Comparison of ENCODE assay signal across 22 cellular contexts in the genomic region with DNA sequence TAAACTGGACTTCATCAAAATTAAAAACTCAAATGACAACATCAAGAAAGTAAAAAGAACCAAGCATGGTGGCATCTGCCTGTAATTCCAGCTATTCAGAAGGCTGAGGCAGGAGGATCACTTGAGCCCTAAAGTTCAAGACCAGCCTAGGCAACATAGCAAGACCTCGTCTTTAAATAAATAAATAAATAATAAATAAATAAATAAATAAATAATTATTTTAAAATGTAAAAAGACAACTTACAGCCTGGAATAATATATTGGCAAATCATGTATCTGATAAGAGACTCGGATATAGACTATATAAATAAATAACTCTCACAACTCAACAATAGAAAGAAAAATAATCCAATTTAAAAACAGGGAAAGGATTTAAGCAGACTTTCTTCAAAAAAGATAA. TPM values are rescaled to one million over a fixed set of nuclear protein-coding genes. Genes with fewer than 3 reads are reported as not detected.
DNase-seq lines count a peak whose midpoint lies in the region; ATAC-seq, FAIRE-seq and TF ChIP-seq lines count a peak whose summit lies in the region.
"Had no signal": no experiment of that assay in that cellular context is flagged by ENCODE, and none has a peak within 500 bp of the region (broad histone marks: within the 10 kb centered on the region; RNA-seq: fewer than 3 reads in every experiment).

No MANE protein-coding gene starts in this region.

- no peak for TF ChIP-seq POLR2A in A549 (IDR thresholded peaks at IDR 0.05; ENCODE audit: low read length)

- H3K9me3 ChIP-seq in A549 = no peaks in the 10 kb centered on the region
- no peaks in the 10 kb centered on the region for H3K9me3 ChIP-seq in HEK293 (ENCODE audit: control insufficient read depth, insufficient read depth, low read depth, low read length)
- no peaks in the 10 kb centered on the region for H3K9me3 ChIP-seq in pancreas
- H3K9me3 ChIP-seq: Caco-2 had no signal

- WGBS in A549 (ENCODE audit: missing lambda C conversion rate) = 83% methylated on average over 2 of the region's 2 CpGs
- WGBS in pancreas, 2 donors = 69 to 78% methylated on average over 2 of the region's 2 CpGs

- CTCF ChIA-PET in A549 (lab: Yijun Ruan, JAX) = interaction anchor here (1.2 kb wide), 1 partner anchor 24 kb away, joined by 4 read pairs; no protein-coding TSS in a partner anchor
- CTCF ChIA-PET in HEK293 (lab: Yijun Ruan, JAX) = interaction anchor here (0.7 kb wide), 1 partner anchor 336 kb away, joined by 4 read pairs; no protein-coding TSS in a partner anchor

- TF ChIP-seq EP300 in A549 (IDR thresholded peaks at IDR 0.05) = no peak

- H3K4me3 ChIP-seq in A549 (no peak overlapping the region), HEK293 (ENCODE audit: low read depth, low read length) (no peak overlapping the region), pancreas (no peak overlapping the region)
- H3K4me3 ChIP-seq: BLaER1 treated with 17β-estradiol and CSF1 and Interleukin-3, amounts not matched to agents 10 nM and 100 nM had no signal

- H3K36me3 ChIP-seq in HEK293 (ENCODE audit: control insufficient read depth in 2 of 2, insufficient read depth in 1 of 2, low read length in 2 of 2) (no peaks in the 10 kb centered on the region), pancreas (no peaks in the 10 kb centered on the region)
- H3K36me3 ChIP-seq: BLaER1 treated with 17β-estradiol and CSF1 and Interleukin-3, amounts not matched to agents 10 nM and 100 nM had no signal

- no peaks in the 10 kb centered on the region for H3K27me3 ChIP-seq in pancreas

- POLR2A ChIA-PET in A549 (lab: Yijun Ruan, JAX) (no interaction called here), HEK293 (lab: Yijun Ruan, JAX) (no interaction called here)

- intact Hi-C loops in pancreas (cut with DNase I) = no loop called here

- TF ChIP-seq CTCF in A549 (IDR thresholded peaks at IDR 0.05) (no peak), HEK293 (tag by site-specific recombination; IDR thresholded peaks at IDR 0.05) (no peak), pancreas (IDR thresholded peaks at IDR 0.05) (no peak)

- no peak overlapping the region for H3K27ac ChIP-seq in A549
- no peak overlapping the region for H3K27ac ChIP-seq in HEK293 (ENCODE audit: extremely low read depth, low read depth, low read length)
- H3K27ac ChIP-seq in pancreas = no peak overlapping the region
- H3K27ac ChIP-seq: BLaER1 treated with 17β-estradiol and CSF1 and Interleukin-3, amounts not matched to agents 10 nM and 100 nM; C4-2B had no signal

- DNase-seq in A549 (ENCODE audit: low read depth in 1 of 2, low spot score in 1 of 2) (no peak), pancreas (no peak), occipital lobe (lab: John Stamatoyannopoulos, UW) (no peak), retina (no peak)
- DNase-seq: 8988T; AML-193; Caco-2; Calu3; CD4-positive, alpha-beta T cell; CD8-positive, alpha-beta T cell; DMS79 treated with DMSO at 0.1 percent for 48 hours; GF-D8 had no signal

- H3K4me1 ChIP-seq in A549 (peaks cover 16% of the 10 kb centered on the region; the same call in 2 of the 3 replicates), HEK293 (ENCODE audit: control insufficient read depth, insufficient read depth, low read length) (peaks cover 17% of the 10 kb centered on the region), pancreas (no peaks in the 10 kb centered on the region)
- H3K4me1 ChIP-seq: BLaER1 treated with 17β-estradiol and CSF1 and Interleukin-3, amounts not matched to agents 10 nM and 100 nM had no signal

- FAIRE-seq in A549 (lab: Jason Lieb, UNC) (no peak), colon (lab: Jason Lieb, UNC) (peak; percentile 55), pancreas (lab: Jason Lieb, UNC) (peak; percentile 57)
- FAIRE-seq: A204.1, D721Med, G401.6, GM12891, GM19239 had no signal

- H3K4me2 ChIP-seq in A549 = no peak overlapping the region
- H3K4me2 ChIP-seq: BLaER1 treated with 17β-estradiol and CSF1 and Interleukin-3, amounts not matched to agents 10 nM and 100 nM had no signal

- no peak for TF ChIP-seq RAD21 in A549 (conservative IDR thresholded peaks at IDR 0.05 in 1 of 2, IDR thresholded peaks at IDR 0.05 in 1 of 2)

- ATAC-seq in A549 (no peak), pancreas (no peak), HG03439 (IDR thresholded peaks at IDR 0.05; ENCODE audit: unreplicated experiment) (no peak)
- ATAC-seq: CD8-positive, alpha-beta T cell had no signal

TF ChIP-seq in A549, 52 proteins besides CTCF, POLR2A, EP300 and RAD21:
- TF ChIP-seq JUNB (IDR thresholded peaks at IDR 0.05) (no peak), ELK1 (IDR thresholded peaks at IDR 0.05; ENCODE audit: low read depth, low read length) (no peak), KDM5A (IDR thresholded peaks at IDR 0.05) (no peak), ATOH8 (CRISPR knock-in tag; IDR thresholded peaks at IDR 0.05; ENCODE audit: low read depth) (no peak), NR3C1 (IDR thresholded peaks at IDR 0.05) (no peak), MYC (IDR thresholded peaks at IDR 0.05; ENCODE audit: borderline replicate concordance, low read length) (no peak), HDAC2 (IDR thresholded peaks at IDR 0.05) (no peak), ZC3H11A (IDR thresholded peaks at IDR 0.05) (peak; percentile 87)
TF ChIP-seq in A549: peak in this region for 1.

TF ChIP-seq in HEK293, 187 proteins besides CTCF, POLR2A, EP300 and RAD21 (continues in another document):
- no peak for TF ChIP-seq ZNF560 (tag by site-specific recombination; IDR thresholded peaks at IDR 0.05; ENCODE audit: borderline replicate concordance)
- TF ChIP-seq PRDM4 (tag by site-specific recombination; IDR thresholded peaks at IDR 0.05) = no peak
- TF ChIP-seq, protein P1, sequence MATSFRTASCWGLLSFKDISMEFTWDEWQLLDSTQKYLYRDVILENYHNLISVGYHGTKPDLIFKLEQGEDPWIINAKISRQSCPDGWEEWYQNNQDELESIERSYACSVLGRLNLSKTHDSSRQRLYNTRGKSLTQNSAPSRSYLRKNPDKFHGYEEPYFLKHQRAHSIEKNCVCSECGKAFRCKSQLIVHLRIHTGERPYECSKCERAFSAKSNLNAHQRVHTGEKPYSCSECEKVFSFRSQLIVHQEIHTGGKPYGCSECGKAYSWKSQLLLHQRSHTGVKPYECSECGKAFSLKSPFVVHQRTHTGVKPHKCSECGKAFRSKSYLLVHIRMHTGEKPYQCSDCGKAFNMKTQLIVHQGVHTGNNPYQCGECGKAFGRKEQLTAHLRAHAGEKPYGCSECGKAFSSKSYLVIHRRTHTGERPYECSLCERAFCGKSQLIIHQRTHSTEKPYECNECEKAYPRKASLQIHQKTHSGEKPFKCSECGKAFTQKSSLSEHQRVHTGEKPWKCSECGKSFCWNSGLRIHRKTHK (tag by site-specific recombination; IDR thresholded peaks at IDR 0.05) = no peak
- TF ChIP-seq, protein P2, sequence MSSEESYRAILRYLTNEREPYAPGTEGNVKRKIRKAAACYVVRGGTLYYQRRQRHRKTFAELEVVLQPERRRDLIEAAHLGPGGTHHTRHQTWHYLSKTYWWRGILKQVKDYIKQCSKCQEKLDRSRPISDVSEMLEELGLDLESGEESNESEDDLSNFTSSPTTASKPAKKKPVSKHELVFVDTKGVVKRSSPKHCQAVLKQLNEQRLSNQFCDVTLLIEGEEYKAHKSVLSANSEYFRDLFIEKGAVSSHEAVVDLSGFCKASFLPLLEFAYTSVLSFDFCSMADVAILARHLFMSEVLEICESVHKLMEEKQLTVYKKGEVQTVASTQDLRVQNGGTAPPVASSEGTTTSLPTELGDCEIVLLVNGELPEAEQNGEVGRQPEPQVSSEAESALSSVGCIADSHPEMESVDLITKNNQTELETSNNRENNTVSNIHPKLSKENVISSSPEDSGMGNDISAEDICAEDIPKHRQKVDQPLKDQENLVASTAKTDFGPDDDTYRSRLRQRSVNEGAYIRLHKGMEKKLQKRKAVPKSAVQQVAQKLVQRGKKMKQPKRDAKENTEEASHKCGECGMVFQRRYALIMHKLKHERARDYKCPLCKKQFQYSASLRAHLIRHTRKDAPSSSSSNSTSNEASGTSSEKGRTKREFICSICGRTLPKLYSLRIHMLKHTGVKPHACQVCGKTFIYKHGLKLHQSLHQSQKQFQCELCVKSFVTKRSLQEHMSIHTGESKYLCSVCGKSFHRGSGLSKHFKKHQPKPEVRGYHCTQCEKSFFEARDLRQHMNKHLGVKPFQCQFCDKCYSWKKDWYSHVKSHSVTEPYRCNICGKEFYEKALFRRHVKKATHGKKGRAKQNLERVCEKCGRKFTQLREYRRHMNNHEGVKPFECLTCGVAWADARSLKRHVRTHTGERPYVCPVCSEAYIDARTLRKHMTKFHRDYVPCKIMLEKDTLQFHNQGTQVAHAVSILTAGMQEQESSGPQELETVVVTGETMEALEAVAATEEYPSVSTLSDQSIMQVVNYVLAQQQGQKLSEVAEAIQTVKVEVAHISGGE (tag by site-specific recombination; conservative IDR thresholded peaks at IDR 0.05; ENCODE audit: low read depth) = peak; percentile 46; the same call in 1 of the 2 replicates
- TF ChIP-seq ZNF623 (tag by site-specific recombination; IDR thresholded peaks at IDR 0.05) = peak; percentile 32; the same call in 1 of the 2 replicates
- TF ChIP-seq ZNF146 (tag by site-specific recombination; IDR thresholded peaks at IDR 0.05) = no peak

RNA-seq across cellular contexts. Expression of gene PPARG, which starts 4.3 kb away (rescaled TPM):
- polyA plus RNA-seq in A549 (2011; rRNA removed) (43.1 and 51.0 TPM in 2 replicates), A549 (2017; fragmentation: RNase III; extraction: RNeasy Plus Mini Kit Qiagen cat#74134 plus additional on column Dnase treatment) (34.6 to 38.9 TPM (median 35.2 TPM) in 3 replicates), pancreas (1 to 10 TPM; 1.9 to 6.2 TPM)
- polyA plus RNA-seq in A549 (2012; cell fraction: cytosol; rRNA removed) = 15.6 and 18.4 TPM in 2 replicates
- 8.5 and 10.5 TPM in 2 replicates for polyA plus RNA-seq in A549 (2012; cell fraction: nucleus; rRNA removed)
- polyA minus RNA-seq in A549 (2011; rRNA and poly(A)+ RNA removed) = 51.3 and 55.0 TPM in 2 replicates
- total RNA-seq in pancreas (1 to 10 TPM in 4 of 6 donors, under 1 TPM in 2; 0.88 to 4.4 (median 2.1) TPM), occipital lobe (0.94 TPM)
- total RNA-seq: CD8-positive, alpha-beta T cell had no signal

Comparison
In these comparisons a context has a peak if more than half of its experiments do, and no peak if none do; other contexts are left out.
1. Of the 5 proteins assayed by ChIP-seq in both HEK293 and A549: peak only in HEK293: REST; only in A549: none; in both: none; in neither: 4.